24 cellular contexts compared by ENCODE assay signal in genomic region chr16:84075376-84075775, GRCh38. TPM values are rescaled to one million over a fixed set of nuclear protein-coding genes. Genes with fewer than 3 reads are reported as not detected.
"Had no signal": no experiment of that assay in that cellular context is flagged by ENCODE, and none has a peak within 500 bp of the region (broad histone marks: within the 10 kb centered on the region; RNA-seq: fewer than 3 reads in every experiment).

No MANE protein-coding gene starts in this region.

- DNase-seq: activated CD4-positive, alpha-beta memory T cell treated with anti-CD3 and anti-CD28 coated beads, Interleukin-2, amount 10 ng/mL, durations not matched to agents 7 days and 5 days; activated CD4-positive, alpha-beta T cell treated with anti-CD3 and anti-CD28 coated beads, Interleukin-2, amount 50 U/mL, for 1 hour; activated CD4-positive, CD25-positive, alpha-beta regulatory T cell; activated naive CD4-positive, alpha-beta T cell treated with anti-CD3 and anti-CD28 coated beads, Interleukin-2, amount 50 U/mL, for 16 hours; activated naive CD8-positive, alpha-beta T cell treated with anti-CD3 and anti-CD28 coated beads, Interleukin-2, amount 10 ng/mL, durations not matched to agents 7 days and 5 days; activated T-cell treated with anti-CD3 and anti-CD28 coated beads for 4 hours; adrenal gland; central memory CD4-positive, alpha-beta T cell; KG1; NCI-H1048; NCI-H2029; NCI-H2107; NCI-H2171 treated with DMSO at 0.1 percent for 48 hours; NCI-H345; NCI-H510A; NCI-H526 treated with DMSO at 0.1 percent for 48 hours; NK-92 treated with Interleukin-12 subunit alpha and Interleukin-12 subunit beta, amount 100 ng/mL, for 24 hours; Peyer's patch; SIG-M5; T-helper 2 cell; T1000 had no signal

- H3K4me1 Mint-ChIP-seq: activated CD4-positive, alpha-beta memory T cell treated with anti-CD3 and anti-CD28 coated beads, Interleukin-2, amount 10 ng/mL, durations not matched to agents 7 days and 5 days had no signal

- H3K9me3 ChIP-seq: adrenal gland, Peyer's patch had no signal

- H3K9me3 Mint-ChIP-seq: activated CD4-positive, alpha-beta memory T cell treated with anti-CD3 and anti-CD28 coated beads, Interleukin-2, amount 10 ng/mL, durations not matched to agents 7 days and 5 days; activated naive CD8-positive, alpha-beta T cell treated with anti-CD3 and anti-CD28 coated beads, Interleukin-2, amount 10 ng/mL, durations not matched to agents 7 days and 5 days; IgD-negative memory B cell had no signal

- H3K27ac Mint-ChIP-seq: activated CD4-positive, alpha-beta memory T cell treated with anti-CD3 and anti-CD28 coated beads, Interleukin-2, amount 10 ng/mL, durations not matched to agents 7 days and 5 days; activated naive CD8-positive, alpha-beta T cell treated with anti-CD3 and anti-CD28 coated beads, Interleukin-2, amount 10 ng/mL, durations not matched to agents 7 days and 5 days; IgD-negative memory B cell had no signal

- H3K4me3 ChIP-seq: adrenal gland, Peyer's patch had no signal

- H3K4me3 Mint-ChIP-seq: activated CD4-positive, alpha-beta memory T cell treated with anti-CD3 and anti-CD28 coated beads, Interleukin-2, amount 10 ng/mL, durations not matched to agents 7 days and 5 days; activated naive CD8-positive, alpha-beta T cell treated with anti-CD3 and anti-CD28 coated beads, Interleukin-2, amount 10 ng/mL, durations not matched to agents 7 days and 5 days; IgD-negative memory B cell had no signal

- H3K4me1 ChIP-seq: Peyer's patch had no signal

- H3K27me3 ChIP-seq: adrenal gland, Peyer's patch had no signal

- H3K27ac ChIP-seq: adrenal gland, Peyer's patch had no signal

- H3K27me3 Mint-ChIP-seq: activated CD4-positive, alpha-beta memory T cell treated with anti-CD3 and anti-CD28 coated beads, Interleukin-2, amount 10 ng/mL, durations not matched to agents 7 days and 5 days; activated naive CD8-positive, alpha-beta T cell treated with anti-CD3 and anti-CD28 coated beads, Interleukin-2, amount 10 ng/mL, durations not matched to agents 7 days and 5 days; IgD-negative memory B cell had no signal

RNA-seq across cellular contexts. Expression of gene SLC38A8, which starts 32.8 kb away (rescaled TPM):
- total RNA-seq: activated CD4-positive, alpha-beta memory T cell treated with anti-CD3 and anti-CD28 coated beads, Interleukin-2, amount 10 ng/mL, durations not matched to agents 7 days and 5 days; activated CD8-positive, alpha-beta memory T cell treated with anti-CD3 and anti-CD28 coated beads for 36 hours; activated naive CD8-positive, alpha-beta T cell treated with anti-CD3 and anti-CD28 coated beads, Interleukin-2, amount 10 ng/mL, durations not matched to agents 7 days and 5 days; LHCN-M2; Peyer's patch had no signal
- polyA plus RNA-seq: IgD-negative memory B cell had no signal
